In genomic region chr20:31699801-31700728, GRCh38 we compare ENCODE assay signal across 1 cellular context.
TF ChIP-seq lines count a peak whose summit lies in the region.

No MANE protein-coding gene starts in this region.

TF ChIP-seq in GM12878, 131 proteins besides CTCF, POLR2A, EP300 and RAD21:
- no peak for TF ChIP-seq PBX3 (IDR thresholded peaks at IDR 0.05; ENCODE audit: insufficient replicate concordance, low read depth, low read length)
- no peak for TF ChIP-seq BACH1 (IDR thresholded peaks at IDR 0.05; ENCODE audit: borderline replicate concordance)
- TF ChIP-seq ESRRA (IDR thresholded peaks at IDR 0.05; ENCODE audit: low read length) = no peak
- TF ChIP-seq ZNF24 (IDR thresholded peaks at IDR 0.05) = no peak
- no peak for TF ChIP-seq BCL11A (IDR thresholded peaks at IDR 0.05; ENCODE audit: low read depth, low read length)
- no peak for TF ChIP-seq CBX3 (IDR thresholded peaks at IDR 0.05; ENCODE audit: borderline replicate concordance, low read depth)
- no peak for TF ChIP-seq ZBTB4 (CRISPR knock-in tag; IDR thresholded peaks at IDR 0.05)
- TF ChIP-seq EZH2 (IDR thresholded peaks at IDR 0.05; ENCODE audit: borderline replicate concordance, control insufficient read depth, low read depth, low read length) = no peak
- TF ChIP-seq STAT1 (conservative IDR thresholded peaks at IDR 0.05) = no peak
- no peak for TF ChIP-seq NRF1 (conservative IDR thresholded peaks at IDR 0.05; ENCODE audit: low read depth, low read length)
- TF ChIP-seq, protein P1, sequence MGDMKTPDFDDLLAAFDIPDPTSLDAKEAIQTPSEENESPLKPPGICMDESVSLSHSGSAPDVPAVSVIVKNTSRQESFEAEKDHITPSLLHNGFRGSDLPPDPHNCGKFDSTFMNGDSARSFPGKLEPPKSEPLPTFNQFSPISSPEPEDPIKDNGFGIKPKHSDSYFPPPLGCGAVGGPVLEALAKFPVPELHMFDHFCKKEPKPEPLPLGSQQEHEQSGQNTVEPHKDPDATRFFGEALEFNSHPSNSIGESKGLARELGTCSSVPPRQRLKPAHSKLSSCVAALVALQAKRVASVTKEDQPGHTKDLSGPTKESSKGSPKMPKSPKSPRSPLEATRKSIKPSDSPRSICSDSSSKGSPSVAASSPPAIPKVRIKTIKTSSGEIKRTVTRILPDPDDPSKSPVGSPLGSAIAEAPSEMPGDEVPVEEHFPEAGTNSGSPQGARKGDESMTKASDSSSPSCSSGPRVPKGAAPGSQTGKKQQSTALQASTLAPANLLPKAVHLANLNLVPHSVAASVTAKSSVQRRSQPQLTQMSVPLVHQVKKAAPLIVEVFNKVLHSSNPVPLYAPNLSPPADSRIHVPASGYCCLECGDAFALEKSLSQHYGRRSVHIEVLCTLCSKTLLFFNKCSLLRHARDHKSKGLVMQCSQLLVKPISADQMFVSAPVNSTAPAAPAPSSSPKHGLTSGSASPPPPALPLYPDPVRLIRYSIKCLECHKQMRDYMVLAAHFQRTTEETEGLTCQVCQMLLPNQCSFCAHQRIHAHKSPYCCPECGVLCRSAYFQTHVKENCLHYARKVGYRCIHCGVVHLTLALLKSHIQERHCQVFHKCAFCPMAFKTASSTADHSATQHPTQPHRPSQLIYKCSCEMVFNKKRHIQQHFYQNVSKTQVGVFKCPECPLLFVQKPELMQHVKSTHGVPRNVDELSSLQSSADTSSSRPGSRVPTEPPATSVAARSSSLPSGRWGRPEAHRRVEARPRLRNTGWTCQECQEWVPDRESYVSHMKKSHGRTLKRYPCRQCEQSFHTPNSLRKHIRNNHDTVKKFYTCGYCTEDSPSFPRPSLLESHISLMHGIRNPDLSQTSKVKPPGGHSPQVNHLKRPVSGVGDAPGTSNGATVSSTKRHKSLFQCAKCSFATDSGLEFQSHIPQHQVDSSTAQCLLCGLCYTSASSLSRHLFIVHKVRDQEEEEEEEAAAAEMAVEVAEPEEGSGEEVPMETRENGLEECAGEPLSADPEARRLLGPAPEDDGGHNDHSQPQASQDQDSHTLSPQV (IDR thresholded peaks at IDR 0.05) = no peak
- TF ChIP-seq TAF1 (IDR thresholded peaks at IDR 0.05; ENCODE audit: borderline replicate concordance, low read depth, low read length) = no peak
- no peak for TF ChIP-seq BRCA1 (IDR thresholded peaks at IDR 0.05; ENCODE audit: low read depth, low read length)
- TF ChIP-seq, protein P2, sequence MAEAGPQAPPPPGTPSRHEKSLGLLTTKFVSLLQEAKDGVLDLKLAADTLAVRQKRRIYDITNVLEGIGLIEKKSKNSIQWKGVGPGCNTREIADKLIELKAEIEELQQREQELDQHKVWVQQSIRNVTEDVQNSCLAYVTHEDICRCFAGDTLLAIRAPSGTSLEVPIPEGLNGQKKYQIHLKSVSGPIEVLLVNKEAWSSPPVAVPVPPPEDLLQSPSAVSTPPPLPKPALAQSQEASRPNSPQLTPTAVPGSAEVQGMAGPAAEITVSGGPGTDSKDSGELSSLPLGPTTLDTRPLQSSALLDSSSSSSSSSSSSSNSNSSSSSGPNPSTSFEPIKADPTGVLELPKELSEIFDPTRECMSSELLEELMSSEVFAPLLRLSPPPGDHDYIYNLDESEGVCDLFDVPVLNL (IDR thresholded peaks at IDR 0.05; ENCODE audit: low read depth, low read length) = no peak
- no peak for TF ChIP-seq MYC (IDR thresholded peaks at IDR 0.05; ENCODE audit: insufficient read depth, insufficient read length, insufficient replicate concordance, low read length, severe bottlenecking)
- no peak for TF ChIP-seq RAD51 (IDR thresholded peaks at IDR 0.05)
TF ChIP-seq in GM12878: peak in this region for 0.
